Comparison of ENCODE assay signal across 8 cellular contexts in the genomic region with DNA sequence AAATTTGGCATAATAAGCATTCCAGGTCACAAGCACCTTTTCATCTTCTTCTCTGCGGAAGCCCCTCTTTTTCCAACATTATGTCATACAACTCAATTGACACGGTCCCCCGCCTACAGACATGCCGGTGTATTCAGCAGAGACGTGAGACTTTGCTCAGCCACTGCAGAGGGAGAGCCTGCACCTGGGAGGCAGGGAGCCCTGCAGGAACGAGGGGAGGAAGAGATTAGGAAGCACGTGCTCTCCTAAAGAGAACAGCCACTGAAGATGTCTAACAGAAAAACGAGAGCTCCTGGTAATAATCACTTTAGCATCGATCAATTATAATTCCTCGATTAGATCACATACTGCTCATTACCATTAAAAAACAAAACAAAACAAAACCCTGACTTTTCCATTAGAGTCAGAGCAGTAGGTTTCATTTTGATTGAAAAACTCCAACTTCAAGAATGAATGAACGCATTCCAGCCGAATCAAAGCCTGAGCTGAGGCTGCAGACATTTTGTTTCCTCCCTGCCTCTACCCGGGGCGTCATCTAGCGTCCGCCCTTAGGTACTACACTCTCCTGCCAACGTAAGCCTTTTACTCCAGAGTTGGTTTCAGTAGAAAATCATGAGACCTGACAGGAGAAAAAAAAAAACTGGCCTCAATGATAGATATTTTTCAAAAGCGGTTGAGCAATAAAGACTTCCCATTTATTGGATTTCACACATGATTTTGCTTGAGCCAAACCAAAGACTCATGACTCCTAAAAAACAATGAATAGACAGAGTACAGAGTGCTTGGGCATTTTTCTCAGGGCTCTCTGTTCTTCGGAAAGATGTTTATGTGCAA.
DNase-seq lines count a peak whose midpoint lies in the region; ATAC-seq, FAIRE-seq and TF ChIP-seq lines count a peak whose summit lies in the region.

No MANE protein-coding gene starts in this region.

- H3K4me1 ChIP-seq in CD8-positive, alpha-beta T cell (ENCODE audit: insufficient read depth, low read length), result peaks cover 7% of the 10 kb centered on the region
- H3K4me1 ChIP-seq in heart left ventricle, result peaks cover 0 to 26% (median 12%) of the 10 kb centered on the region in 12 donors

- H3K9me3 Mint-ChIP-seq in CD8-positive, alpha-beta T cell, result no peaks in the 10 kb centered on the region
- no peaks in the 10 kb centered on the region for H3K9me3 Mint-ChIP-seq in activated naive CD8-positive, alpha-beta T cell treated with anti-CD3 and anti-CD28 coated beads, Interleukin-2, amount 50 U/mL, for 24 hours

- H3K4me3 ChIP-seq in CD8-positive, alpha-beta T cell (ENCODE audit: low read depth, low read length), result no peak overlapping the region
- peak overlapping the region in 4 of 12 donors; percentile 3 to 26 (median 14) for H3K4me3 ChIP-seq in heart left ventricle

- no peaks in the 10 kb centered on the region for H3K36me3 ChIP-seq in CD8-positive, alpha-beta T cell (ENCODE audit: insufficient read depth, low read length)
- no peaks in the 10 kb centered on the region for H3K36me3 ChIP-seq in heart left ventricle

- POLR2A ChIA-PET in CD8-positive, alpha-beta T cell (lab: Charles Lee), result interaction anchor here (0.6 to 4.4 kb wide), 6 partner anchors 9 to 342 kb away, joined by 3 to 36 read pairs (median 4); partner anchors contain the start of gene UBL3

- intact Hi-C loops in CD8-positive, alpha-beta T cell (cut with DNase I, micrococcal nuclease), result loop anchor here (1.0 to 10.0 kb wide), 6 partner anchors 174 to 605 kb away; partner anchors contain the start of gene SLC7A1 (in 1 of the 2)
- intact Hi-C loops in heart left ventricle (cut with DNase I), result loop anchor here (1.0 to 10.0 kb wide), 13 partner anchors 178 to 606 kb away; partner anchors contain the start of genes SLC7A1 (in 1 of the 10) and UBL3 (in 1 of the 10)

- H3K27ac ChIP-seq in CD8-positive, alpha-beta T cell (ENCODE audit: low read depth, low read length), result no peak overlapping the region
- H3K27ac ChIP-seq in heart left ventricle, result peak overlapping the region in 2 of 12 donors; percentile 28 to 66

- no peaks in the 10 kb centered on the region for H3K9me3 ChIP-seq in CD8-positive, alpha-beta T cell (ENCODE audit: low read length)
- no peaks in the 10 kb centered on the region for H3K9me3 ChIP-seq in heart left ventricle

- no peak overlapping the region for H3K27ac Mint-ChIP-seq in CD8-positive, alpha-beta T cell
- H3K27ac Mint-ChIP-seq in activated naive CD8-positive, alpha-beta T cell treated with anti-CD3 and anti-CD28 coated beads, Interleukin-2, amount 50 U/mL, for 24 hours, result no peak overlapping the region

- no peaks in the 10 kb centered on the region for H3K27me3 Mint-ChIP-seq in CD8-positive, alpha-beta T cell (ENCODE audit: low read depth)
- peaks cover 7% of the 10 kb centered on the region for H3K27me3 Mint-ChIP-seq in activated naive CD8-positive, alpha-beta T cell treated with anti-CD3 and anti-CD28 coated beads, Interleukin-2, amount 50 U/mL, for 24 hours

- peak overlapping the region; percentile 76 for H3K4me3 Mint-ChIP-seq in CD8-positive, alpha-beta T cell
- peak overlapping the region; percentile 67 for H3K4me3 Mint-ChIP-seq in activated naive CD8-positive, alpha-beta T cell treated with anti-CD3 and anti-CD28 coated beads, Interleukin-2, amount 50 U/mL, for 24 hours

- no peaks in the 10 kb centered on the region for H3K36me3 Mint-ChIP-seq in CD8-positive, alpha-beta T cell
- no peaks in the 10 kb centered on the region for H3K36me3 Mint-ChIP-seq in activated naive CD8-positive, alpha-beta T cell treated with anti-CD3 and anti-CD28 coated beads, Interleukin-2, amount 50 U/mL, for 24 hours (ENCODE audit: low read depth)

- H3K4me1 Mint-ChIP-seq in CD8-positive, alpha-beta T cell (ENCODE audit: low read depth), result peaks cover 18% of the 10 kb centered on the region
- H3K4me1 Mint-ChIP-seq in activated naive CD8-positive, alpha-beta T cell treated with anti-CD3 and anti-CD28 coated beads, Interleukin-2, amount 50 U/mL, for 24 hours, result peaks cover 20% of the 10 kb centered on the region

- CTCF ChIA-PET in CD8-positive, alpha-beta T cell (lab: Charles Lee), result interaction anchor here (0.7 to 9.9 kb wide), 38 partner anchors 8 to 606 kb away, joined by 3 to 301 read pairs (median 4); partner anchors contain the start of gene UBL3

- 22 to 29% (median 26%) methylated on average over 19 of the region's 19 CpGs for WGBS in heart left ventricle, 4 donors

- H3K27me3 ChIP-seq in CD8-positive, alpha-beta T cell (ENCODE audit: insufficient read depth, low read length), result no peaks in the 10 kb centered on the region
- H3K27me3 ChIP-seq in heart left ventricle, result no peaks in the 10 kb centered on the region

- peak; percentile 63 to 85 (median 79) for DNase-seq in CD8-positive, alpha-beta T cell
- DNase-seq in NCI-H1105 (lab: John Stamatoyannopoulos, UW) (peak; percentile 39), T follicular helper cell (ENCODE audit: low read depth) (peak; percentile 70), heart left ventricle (peak; percentile 62 to 76 (median 74)), pulmonary artery endothelial cell (ENCODE audit: low read depth, low spot score) (peak; percentile 43), urothelium cell line (ENCODE audit: low spot score) (peak; percentile 68)
- DNase-seq in activated naive CD8-positive, alpha-beta T cell treated with anti-CD3 and anti-CD28 coated beads, Interleukin-2, amount 50 U/mL, for 24 hours, result peak; percentile 84

- peak; percentile 77 for ATAC-seq in CD8-positive, alpha-beta T cell
- ATAC-seq in GM21786 (IDR thresholded peaks at IDR 0.05; ENCODE audit: unreplicated experiment) (peak; percentile 51), heart left ventricle (peak; percentile 66 to 77 (median 74))
- ATAC-seq in activated naive CD8-positive, alpha-beta T cell treated with anti-CD3 and anti-CD28 coated beads, Interleukin-2, amount 50 U/mL, for 24 hours, result peak; percentile 37

- no peak for FAIRE-seq in urothelium cell line (lab: Jason Lieb, UNC)

- no peak for TF ChIP-seq POLR2A in heart left ventricle (IDR thresholded peaks at IDR 0.05)

- TF ChIP-seq CTCF in CD8-positive, alpha-beta T cell (IDR thresholded peaks at IDR 0.05), result peak; percentile 99
- peak; percentile 92 to 100 (median 98) for TF ChIP-seq CTCF in heart left ventricle (IDR thresholded peaks at IDR 0.05)
